12 cellular contexts compared by ENCODE assay signal in genomic region chr4:7581477-7581876, GRCh38.
DNase-seq lines count a peak whose midpoint lies in the region; ATAC-seq, FAIRE-seq and TF ChIP-seq lines count a peak whose summit lies in the region.
"Had no signal": no experiment of that assay in that cellular context is flagged by ENCODE, and none has a peak within 500 bp of the region (broad histone marks: within the 10 kb centered on the region; RNA-seq: fewer than 3 reads in every experiment).

No MANE protein-coding gene starts in this region.

- DNase-seq in A549 (ENCODE audit: low read depth in 1 of 2, low spot score in 1 of 2) (peak in 1 of 2 experiments; percentile 4), H7 (peak; percentile 87), SJCRH30 (peak; percentile 77 to 84), glomerular visceral epithelial cell (ENCODE audit: extremely low spot score) (peak; percentile 3), amniotic stem cell (lab: John Stamatoyannopoulos, UW) (no peak), NCI-H1417 treated with DMSO at 0.1 percent for 48 hours (lab: John Stamatoyannopoulos, UW) (no peak), GM19239 (ENCODE audit: insufficient read length, low spot score) (no peak)
- DNase-seq: activated T-cell treated with anti-CD3 and anti-CD28 coated beads, Interleukin-2, amount 50 U/mL, for 1 hour; effector memory CD4-positive, alpha-beta T cell; NCI-H1092 treated with DMSO at 0.1 percent for 48 hours; stimulated activated naive CD4-positive, alpha-beta T cell had no signal

- ATAC-seq in A549 (no peak), HG03139 (IDR thresholded peaks at IDR 0.05; ENCODE audit: unreplicated experiment) (no peak)

- H3K27ac ChIP-seq in A549 (no peak overlapping the region), SJCRH30 (no peak overlapping the region)

- CTCF ChIA-PET in A549 (lab: Yijun Ruan, JAX): no interaction called here

- no peak for TF ChIP-seq POLR2A in A549 (IDR thresholded peaks at IDR 0.05; ENCODE audit: low read length)

- H3K4me1 ChIP-seq in A549: peaks cover 10% of the 10 kb centered on the region
- H3K4me1 ChIP-seq in SJCRH30: no peaks in the 10 kb centered on the region

- H3K27me3 ChIP-seq in H7 (ENCODE audit: control insufficient read depth, insufficient read depth, low read length) (no peaks in the 10 kb centered on the region), SJCRH30 (no peaks in the 10 kb centered on the region)

- TF ChIP-seq RAD21 in A549 (conservative IDR thresholded peaks at IDR 0.05 in 1 of 2, IDR thresholded peaks at IDR 0.05 in 1 of 2): no peak

- FAIRE-seq in A549 (lab: Jason Lieb, UNC): no peak
- FAIRE-seq in GM19239 (lab: Jason Lieb, UNC): no peak

- WGBS in A549 (ENCODE audit: missing lambda C conversion rate): 51% methylated on average over 5 of the region's 8 CpGs

- no peak overlapping the region for H3K4me3 ChIP-seq in A549
- no peak overlapping the region for H3K4me3 ChIP-seq in H7 (ENCODE audit: insufficient read depth, low read depth, low read length)
- H3K4me3 ChIP-seq in SJCRH30: no peak overlapping the region

- peaks cover 45% of the 10 kb centered on the region for H3K9me3 ChIP-seq in A549
- H3K9me3 ChIP-seq in SJCRH30 (replicated peaks): peaks cover 2% of the 10 kb centered on the region; the same call in 1 of the 2 replicates

- H3K4me2 ChIP-seq in A549: no peak overlapping the region

- POLR2A ChIA-PET in A549 (lab: Yijun Ruan, JAX): no interaction called here

- TF ChIP-seq CTCF in A549 (IDR thresholded peaks at IDR 0.05): no peak

- no peak for TF ChIP-seq EP300 in A549 (IDR thresholded peaks at IDR 0.05)

- H3K36me3 ChIP-seq in H7 (replicated peaks; ENCODE audit: control insufficient read depth, insufficient read depth, low read length): no peaks in the 10 kb centered on the region
- no peaks in the 10 kb centered on the region for H3K36me3 ChIP-seq in SJCRH30

TF ChIP-seq in A549, 52 proteins besides CTCF, POLR2A, EP300 and RAD21:
- peak; percentile 87 for TF ChIP-seq REST (IDR thresholded peaks at IDR 0.05)
- TF ChIP-seq, protein P1, sequence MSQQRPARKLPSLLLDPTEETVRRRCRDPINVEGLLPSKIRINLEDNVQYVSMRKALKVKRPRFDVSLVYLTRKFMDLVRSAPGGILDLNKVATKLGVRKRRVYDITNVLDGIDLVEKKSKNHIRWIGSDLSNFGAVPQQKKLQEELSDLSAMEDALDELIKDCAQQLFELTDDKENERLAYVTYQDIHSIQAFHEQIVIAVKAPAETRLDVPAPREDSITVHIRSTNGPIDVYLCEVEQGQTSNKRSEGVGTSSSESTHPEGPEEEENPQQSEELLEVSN (IDR thresholded peaks at IDR 0.05; ENCODE audit: borderline replicate concordance, low read depth): no peak
- TF ChIP-seq, protein P2, sequence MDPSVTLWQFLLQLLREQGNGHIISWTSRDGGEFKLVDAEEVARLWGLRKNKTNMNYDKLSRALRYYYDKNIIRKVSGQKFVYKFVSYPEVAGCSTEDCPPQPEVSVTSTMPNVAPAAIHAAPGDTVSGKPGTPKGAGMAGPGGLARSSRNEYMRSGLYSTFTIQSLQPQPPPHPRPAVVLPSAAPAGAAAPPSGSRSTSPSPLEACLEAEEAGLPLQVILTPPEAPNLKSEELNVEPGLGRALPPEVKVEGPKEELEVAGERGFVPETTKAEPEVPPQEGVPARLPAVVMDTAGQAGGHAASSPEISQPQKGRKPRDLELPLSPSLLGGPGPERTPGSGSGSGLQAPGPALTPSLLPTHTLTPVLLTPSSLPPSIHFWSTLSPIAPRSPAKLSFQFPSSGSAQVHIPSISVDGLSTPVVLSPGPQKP (IDR thresholded peaks at IDR 0.05; ENCODE audit: low read depth, low read length): no peak

Comparison
In these comparisons a context has a peak if more than half of its experiments do, and no peak if none do; other contexts are left out.
1. DNase-seq: peak in H7 (single experiment), SJCRH30 (2 of 2) and glomerular visceral epithelial cell (single experiment); none in amniotic stem cell (single experiment), NCI-H1417 treated with DMSO at 0.1 percent for 48 hours (single experiment) and GM19239 (single experiment).